ENCODE assay signal across 14 cellular contexts in the genomic region with DNA sequence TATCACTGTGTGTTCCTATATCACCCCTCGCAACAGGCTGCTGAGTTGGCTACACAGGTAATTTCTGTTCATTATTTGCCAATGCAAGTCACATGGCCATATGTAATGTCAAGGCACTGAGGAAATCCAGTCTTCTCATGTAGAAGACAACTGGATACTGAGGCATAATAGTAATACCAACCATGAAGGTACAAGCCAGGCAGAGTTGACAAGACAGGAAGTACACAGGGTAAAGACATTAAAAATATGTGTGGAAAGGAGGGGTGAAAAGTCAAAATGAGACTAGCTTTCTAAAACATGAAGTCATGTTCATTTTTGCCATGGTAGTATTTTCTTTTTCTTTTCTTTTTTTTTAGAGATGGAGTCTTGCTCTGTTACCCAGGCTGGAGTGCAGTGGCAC.
"Had no signal": no experiment of that assay in that cellular context is flagged by ENCODE, and none has a peak within 500 bp of the region (broad histone marks: within the 10 kb centered on the region; RNA-seq: fewer than 3 reads in every experiment).

No MANE protein-coding gene starts in this region.

- H3K27ac ChIP-seq: cardiac muscle cell, parathyroid adenoma, upper lobe of right lung, WERI-Rb-1 had no signal

- H3K4me3 ChIP-seq: cardiac muscle cell, mucosa of descending colon, smooth muscle cell, upper lobe of right lung had no signal

- H3K9me3 Mint-ChIP-seq: activated naive CD4-positive, alpha-beta T cell treated with anti-CD3 and anti-CD28 coated beads, Interleukin-2, amount 50 U/mL, for 24 hours; memory B cell; naive B cell; stimulated activated memory B cell treated with anti-CD40 and anti-IgM and Interleukin-4, amounts not matched to agents 10 μg/mL and 1 μg/mL and 100 μg/mL, for 72 hours had no signal

- H3K36me3 ChIP-seq: cardiac muscle cell, upper lobe of right lung, WERI-Rb-1 had no signal

- DNase-seq: amygdala; mucosa of descending colon; naive B cell; stimulated activated CD4-positive, alpha-beta T cell treated with anti-CD3 and anti-CD28 coated beads, Interleukin-4, amount 100 ng/mL, for 24 hours; SW 1271; upper lobe of right lung; WERI-Rb-1 had no signal

- H3K4me1 Mint-ChIP-seq: stimulated activated memory B cell treated with anti-CD40 and anti-IgM and Interleukin-4, amounts not matched to agents 10 μg/mL and 1 μg/mL and 100 μg/mL, for 72 hours had no signal

- H3K27me3 Mint-ChIP-seq: activated naive CD4-positive, alpha-beta T cell treated with anti-CD3 and anti-CD28 coated beads, Interleukin-2, amount 50 U/mL, for 24 hours; memory B cell; naive B cell; stimulated activated memory B cell treated with anti-CD40 and anti-IgM and Interleukin-4, amounts not matched to agents 10 μg/mL and 1 μg/mL and 100 μg/mL, for 72 hours had no signal

- H3K4me3 Mint-ChIP-seq: activated naive CD4-positive, alpha-beta T cell treated with anti-CD3 and anti-CD28 coated beads, Interleukin-2, amount 50 U/mL, for 24 hours; memory B cell; naive B cell; stimulated activated memory B cell treated with anti-CD40 and anti-IgM and Interleukin-4, amounts not matched to agents 10 μg/mL and 1 μg/mL and 100 μg/mL, for 72 hours had no signal

- H3K27me3 ChIP-seq: cardiac muscle cell, upper lobe of right lung had no signal

- H3K4me1 ChIP-seq: parathyroid adenoma, upper lobe of right lung had no signal

- H3K27ac Mint-ChIP-seq: activated naive CD4-positive, alpha-beta T cell treated with anti-CD3 and anti-CD28 coated beads, Interleukin-2, amount 50 U/mL, for 24 hours; memory B cell; stimulated activated memory B cell treated with anti-CD40 and anti-IgM and Interleukin-4, amounts not matched to agents 10 μg/mL and 1 μg/mL and 100 μg/mL, for 72 hours had no signal

- ATAC-seq: mucosa of descending colon; sciatic nerve; stimulated activated memory B cell treated with anti-CD40 and anti-IgM and Interleukin-4, amounts not matched to agents 10 μg/mL and 1 μg/mL and 100 μg/mL, for 72 hours; upper lobe of right lung had no signal

- H3K9me3 ChIP-seq: mucosa of descending colon, upper lobe of right lung had no signal
